ENCODE assay signal across 17 cellular contexts in genomic region chr7:128341733-128342132, GRCh38. TPM values are rescaled to one million over a fixed set of nuclear protein-coding genes. Genes with fewer than 3 reads are reported as not detected.
DNase-seq lines count a peak whose midpoint lies in the region; ATAC-seq and TF ChIP-seq lines count a peak whose summit lies in the region.
"Had no signal": no experiment of that assay in that cellular context is flagged by ENCODE, and none has a peak within 500 bp of the region (broad histone marks: within the 10 kb centered on the region; RNA-seq: fewer than 3 reads in every experiment).

No MANE protein-coding gene starts in this region.

- H3K14ac ChIP-seq in H9 (ENCODE audit: insufficient read depth, low read length): no peak overlapping the region

- H2BK20ac ChIP-seq in H9 (ENCODE audit: low read depth, low read length, poor library complexity, severe bottlenecking): no peak overlapping the region

- peaks cover 18 to 29% (median 28%) of the 10 kb centered on the region in 3 experiments; a peak in 5 of 7 replicates for H3K36me3 Mint-ChIP-seq in H9 (ENCODE audit: insufficient read depth in 1 of 3, low read depth in 3 of 3)
- peaks cover 17% of the 10 kb centered on the region for H3K36me3 Mint-ChIP-seq in activated T-helper 1 cell treated with anti-CD3 and anti-CD28 coated beads, Interleukin-12 subunit alpha, Interleukin-12 subunit beta, Interleukin-2, Interleukin-4 antibody, amounts not matched to agents 30 ng/mL and 10 ng/mL and 1 ng/mL, durations not matched to agents 14 hours and 24 hours and 36 hours (ENCODE audit: low read depth)
- H3K36me3 Mint-ChIP-seq in naive thymus-derived CD4-positive, alpha-beta T cell: peaks cover 4 to 28% (median 18%) of the 10 kb centered on the region in 5 donors

- H3K4ac ChIP-seq in H9 (ENCODE audit: low read depth, low read length): no peak overlapping the region

- H2BK15ac ChIP-seq in H9 (ENCODE audit: low read depth, low read length): no peak overlapping the region

- no peaks in the 10 kb centered on the region for H3K9me3 ChIP-seq in BLaER1
- H3K9me3 ChIP-seq in H9 (ENCODE audit: control insufficient read depth, low read depth, low read length): no peaks in the 10 kb centered on the region
- H3K9me3 ChIP-seq in naive thymus-derived CD4-positive, alpha-beta T cell (ENCODE audit: control insufficient read depth in 2 of 3, low read length in 3 of 3): no peaks in the 10 kb centered on the region
- H3K9me3 ChIP-seq: gastrocnemius medialis, pancreas, SJSA1 had no signal

- no peak overlapping the region for H3K27ac Mint-ChIP-seq in H9
- H3K27ac Mint-ChIP-seq in activated T-helper 1 cell treated with anti-CD3 and anti-CD28 coated beads, Interleukin-12 subunit alpha, Interleukin-12 subunit beta, Interleukin-2, Interleukin-4 antibody, amounts not matched to agents 30 ng/mL and 10 ng/mL and 1 ng/mL, durations not matched to agents 14 hours and 24 hours and 36 hours: no peak overlapping the region
- peak overlapping the region in 1 of 9 donors; percentile 92 for H3K27ac Mint-ChIP-seq in naive thymus-derived CD4-positive, alpha-beta T cell

- H3K23me2 ChIP-seq in H9 (ENCODE audit: insufficient read length, low read depth, low read length, poor library complexity, severe bottlenecking): peaks cover 8% of the 10 kb centered on the region

- no peak for DNase-seq in H9
- no peak for DNase-seq in activated T-helper 1 cell treated with anti-CD3 and anti-CD28 coated beads, Interleukin-12 subunit alpha, Interleukin-12 subunit beta, Interleukin-2, Interleukin-4 antibody, amounts not matched to agents 30 ng/mL and 10 ng/mL and 1 ng/mL, durations not matched to agents 14 hours and 24 hours and 36 hours (ENCODE audit: low spot score)
- DNase-seq in naive thymus-derived CD4-positive, alpha-beta T cell: no peak
- DNase-seq in activated gamma-delta T cell treated with Interleukin-2 at 50 U/mL for 16 hours: no peak
- DNase-seq in DMS79 (lab: John Stamatoyannopoulos, UW): no peak
- DNase-seq in globus pallidus (ENCODE audit: low spot score): no peak
- DNase-seq in DMS114 treated with DMSO at 0.1 percent for 48 hours (lab: John Stamatoyannopoulos, UW; ENCODE audit: unreplicated experiment): no peak
- DNase-seq: COR-L47; effector CD8-positive, alpha-beta T cell; gastrocnemius medialis; GOT3; NCI-H1436 treated with DMSO at 0.1 percent for 48 hours; NCI-H526 treated with DMSO at 0.1 percent for 48 hours; pancreas; stimulated activated CD4-positive, alpha-beta T cell treated with anti-CD3 and anti-CD28 coated beads, Interleukin-2, amount 100 ng/mL, for 48 hours had no signal

- peaks cover 11 to 14% of the 10 kb centered on the region in 2 experiments for H3K4me1 Mint-ChIP-seq in H9
- peaks cover 30% of the 10 kb centered on the region for H3K4me1 Mint-ChIP-seq in activated T-helper 1 cell treated with anti-CD3 and anti-CD28 coated beads, Interleukin-12 subunit alpha, Interleukin-12 subunit beta, Interleukin-2, Interleukin-4 antibody, amounts not matched to agents 30 ng/mL and 10 ng/mL and 1 ng/mL, durations not matched to agents 14 hours and 24 hours and 36 hours (ENCODE audit: low read depth)
- H3K4me1 Mint-ChIP-seq in naive thymus-derived CD4-positive, alpha-beta T cell: peaks cover 19 to 44% (median 34%) of the 10 kb centered on the region in 7 donors

- 100% methylated on average over 1 of the region's 6 CpGs for WGBS in H9 (ENCODE audit: extremely low coverage, insufficient read length, low lambda C conversion rate)

- H3K4me3 ChIP-seq in BLaER1: peak overlapping the region; percentile 83; the same call in 1 of the 2 replicates
- no peak overlapping the region for H3K4me3 ChIP-seq in naive thymus-derived CD4-positive, alpha-beta T cell (ENCODE audit: low read length)
- H3K4me3 ChIP-seq: SJSA1 had no signal

- H4K20me1 ChIP-seq in BLaER1: peaks cover 48% of the 10 kb centered on the region
- no peaks in the 10 kb centered on the region for H4K20me1 ChIP-seq in H9 (ENCODE audit: control insufficient read depth, insufficient read depth, insufficient read length)

- H3K79me2 ChIP-seq in H9 (ENCODE audit: insufficient read depth, low read length): peaks cover 12% of the 10 kb centered on the region; the same call in 1 of the 2 replicates

- peaks cover 48% of the 10 kb centered on the region for H3K36me3 ChIP-seq in BLaER1
- H3K36me3 ChIP-seq in naive thymus-derived CD4-positive, alpha-beta T cell (ENCODE audit: control insufficient read depth in 2 of 3, insufficient read depth in 3 of 3, low read length in 3 of 3): peaks cover 7 to 27% (median 12%) of the 10 kb centered on the region in 3 experiments

- H4K91ac ChIP-seq in H9 (ENCODE audit: insufficient read length, low read depth, low read length): no peak overlapping the region

- H4K8ac ChIP-seq in H9 (replicated peaks; ENCODE audit: insufficient read length, low read depth, low read length): no peak overlapping the region

- H3K4me2 ChIP-seq in BLaER1: peak overlapping the region; percentile 99
- no peak overlapping the region for H3K4me2 ChIP-seq in H9 (ENCODE audit: insufficient read depth, insufficient read length, low read length)

- H3K9ac ChIP-seq in BLaER1 (peak overlapping the region; percentile 92), H9 (ENCODE audit: extremely low read depth, insufficient read length, low read length) (no peak overlapping the region)

- H3K4me1 ChIP-seq in BLaER1 (peaks cover 25% of the 10 kb centered on the region), H9 (ENCODE audit: insufficient read depth, low read length) (no peaks in the 10 kb centered on the region)
- peaks cover 16 to 20% of the 10 kb centered on the region in 2 donors for H3K4me1 ChIP-seq in naive thymus-derived CD4-positive, alpha-beta T cell (ENCODE audit: control insufficient read depth in 2 of 2, insufficient read depth in 2 of 2, low read length in 2 of 2)
- H3K4me1 ChIP-seq: SJSA1 had no signal

- no peak overlapping the region for H3K23ac ChIP-seq in H9 (ENCODE audit: insufficient read length, low read depth, low read length)

- H3K56ac ChIP-seq in H9 (ENCODE audit: insufficient read length, low read depth, low read length): no peak overlapping the region

- peaks cover 15% of the 10 kb centered on the region for H3K27me3 Mint-ChIP-seq in H9 (ENCODE audit: low read depth)
- H3K27me3 Mint-ChIP-seq in activated T-helper 1 cell treated with anti-CD3 and anti-CD28 coated beads, Interleukin-12 subunit alpha, Interleukin-12 subunit beta, Interleukin-2, Interleukin-4 antibody, amounts not matched to agents 30 ng/mL and 10 ng/mL and 1 ng/mL, durations not matched to agents 14 hours and 24 hours and 36 hours (ENCODE audit: insufficient read depth): no peaks in the 10 kb centered on the region
- H3K27me3 Mint-ChIP-seq in naive thymus-derived CD4-positive, alpha-beta T cell: no peaks in the 10 kb centered on the region

- H3K9me3 Mint-ChIP-seq in H9: no peaks in the 10 kb centered on the region
- H3K9me3 Mint-ChIP-seq in activated T-helper 1 cell treated with anti-CD3 and anti-CD28 coated beads, Interleukin-12 subunit alpha, Interleukin-12 subunit beta, Interleukin-2, Interleukin-4 antibody, amounts not matched to agents 30 ng/mL and 10 ng/mL and 1 ng/mL, durations not matched to agents 14 hours and 24 hours and 36 hours: no peaks in the 10 kb centered on the region
- H3K9me3 Mint-ChIP-seq in naive thymus-derived CD4-positive, alpha-beta T cell: peaks cover 0 to 4% (median 0%) of the 10 kb centered on the region in 11 donors

- no peak overlapping the region for H2BK5ac ChIP-seq in H9 (ENCODE audit: insufficient read length, low read length)

- CTCF ChIA-PET in naive thymus-derived CD4-positive, alpha-beta T cell (lab: Charles Lee): interaction anchor here (0.7 kb wide), 1 partner anchor 327 kb away, joined by 3 read pairs; no protein-coding TSS in a partner anchor

- H3K27me3 ChIP-seq in BLaER1: no peaks in the 10 kb centered on the region
- no peaks in the 10 kb centered on the region for H3K27me3 ChIP-seq in H9 (ENCODE audit: insufficient read depth, low read length)
- no peaks in the 10 kb centered on the region for H3K27me3 ChIP-seq in naive thymus-derived CD4-positive, alpha-beta T cell (ENCODE audit: control insufficient read depth in 2 of 2, insufficient read depth in 2 of 2, low read length in 2 of 2)
- H3K27me3 ChIP-seq: gastrocnemius medialis, pancreas, SJSA1 had no signal

- no peak overlapping the region for H2BK12ac ChIP-seq in H9 (ENCODE audit: insufficient read length, low read depth, low read length)

- peak overlapping the region; percentile 96 to 98; a peak in 4 of 5 replicates for H3K4me3 Mint-ChIP-seq in H9
- H3K4me3 Mint-ChIP-seq in activated T-helper 1 cell treated with anti-CD3 and anti-CD28 coated beads, Interleukin-12 subunit alpha, Interleukin-12 subunit beta, Interleukin-2, Interleukin-4 antibody, amounts not matched to agents 30 ng/mL and 10 ng/mL and 1 ng/mL, durations not matched to agents 14 hours and 24 hours and 36 hours: peak overlapping the region; percentile 95
- peak overlapping the region; percentile 89 to 98 (median 96) for H3K4me3 Mint-ChIP-seq in naive thymus-derived CD4-positive, alpha-beta T cell

- H3K27ac ChIP-seq in BLaER1 (no peak overlapping the region), H9 (ENCODE audit: insufficient read length, low read depth, low read length) (no peak overlapping the region)
- H3K27ac ChIP-seq in naive thymus-derived CD4-positive, alpha-beta T cell (ENCODE audit: low read depth, low read length): no peak overlapping the region
- H3K27ac ChIP-seq: pancreas, SJSA1 had no signal

- TF ChIP-seq CTCF in H9 (conservative IDR thresholded peaks at IDR 0.05): no peak

- peaks cover 4% of the 10 kb centered on the region for H3K79me1 ChIP-seq in H9 (ENCODE audit: insufficient read depth, low read depth, low read length, poor library complexity, severe bottlenecking)

- no peak overlapping the region for H2BK120ac ChIP-seq in H9 (ENCODE audit: low read depth, low read length, poor library complexity, severe bottlenecking)

- intact Hi-C loops in activated T-helper 1 cell treated with anti-CD3 and anti-CD28 coated beads, Interleukin-12 subunit alpha, Interleukin-12 subunit beta, Interleukin-2, Interleukin-4 antibody, amounts not matched to agents 30 ng/mL and 10 ng/mL and 1 ng/mL, durations not matched to agents 14 hours and 24 hours and 36 hours (cut with micrococcal nuclease): loop anchor here (2.0 to 10.0 kb wide), 7 partner anchors 21 to 757 kb away; partner anchors contain the start of genes ATP6V1F and GCC1
- intact Hi-C loops in naive thymus-derived CD4-positive, alpha-beta T cell (cut with micrococcal nuclease): loop anchor here (2.0 to 5.0 kb wide), 8 partner anchors 113 to 1711 kb away; partner anchors contain the start of genes GCC1 (in 2 of the 2), ZC3HC1 (in 2 of the 2), ARF5 (in 1 of the 2) and HILPDA (in 1 of the 2)

- H3T11ph ChIP-seq in H9 (ENCODE audit: low read length): no peak overlapping the region

- no peak overlapping the region for H2AFZ ChIP-seq in H9 (ENCODE audit: low read length)

- no peak for ATAC-seq in naive thymus-derived CD4-positive, alpha-beta T cell
- ATAC-seq: gastrocnemius medialis, pancreas had no signal

- H3K18ac ChIP-seq in H9 (ENCODE audit: insufficient read length, low read depth, low read length): no peak overlapping the region

- POLR2A ChIA-PET in naive thymus-derived CD4-positive, alpha-beta T cell (lab: Charles Lee): no interaction called here

- no peak overlapping the region for H4K5ac ChIP-seq in H9 (ENCODE audit: insufficient read length, low read depth, low read length)

- H2AK5ac ChIP-seq in H9 (ENCODE audit: insufficient read length, low read length): no peak overlapping the region

RNA-seq across cellular contexts. Expression of gene RBM28, which starts 2.0 kb away (rescaled TPM):
- total RNA-seq in H9 (2021): 67.5 and 70.0 TPM in 2 replicates
- 77.0 and 80.1 TPM in 2 replicates for total RNA-seq in activated T-helper 1 cell treated with anti-CD3 and anti-CD28 coated beads, Interleukin-12 subunit alpha, Interleukin-12 subunit beta, Interleukin-2, Interleukin-4 antibody, amounts not matched to agents 30 ng/mL and 10 ng/mL and 1 ng/mL, durations not matched to agents 14 hours and 24 hours and 36 hours
- 10 to 100 TPM; 30.1 to 51.0 (median 43.5) TPM for total RNA-seq in naive thymus-derived CD4-positive, alpha-beta T cell
- polyA plus RNA-seq in naive thymus-derived CD4-positive, alpha-beta T cell: 1 to 10 TPM; 9.0 to 9.4 TPM

RNA-seq across cellular contexts. Expression of gene PRRT4, which starts 19.8 kb away (rescaled TPM):
- total RNA-seq in H9 (2021): 0.15 and 0.24 TPM in 2 replicates
- 0.10 and 0.21 TPM in 2 replicates for total RNA-seq in activated T-helper 1 cell treated with anti-CD3 and anti-CD28 coated beads, Interleukin-12 subunit alpha, Interleukin-12 subunit beta, Interleukin-2, Interleukin-4 antibody, amounts not matched to agents 30 ng/mL and 10 ng/mL and 1 ng/mL, durations not matched to agents 14 hours and 24 hours and 36 hours
- 1 to 10 TPM in 1 of 5 experiments, under 1 TPM in 3, not detected in 1; 0.49 to 1.1 (median 0.58) TPM for total RNA-seq in naive thymus-derived CD4-positive, alpha-beta T cell
- under 1 TPM in 1 of 2 donors, not detected in 1; 0.27 TPM for polyA plus RNA-seq in naive thymus-derived CD4-positive, alpha-beta T cell
- total RNA-seq: SJSA1 had no signal
